17 cellular contexts compared by ENCODE assay signal in the genomic region with DNA sequence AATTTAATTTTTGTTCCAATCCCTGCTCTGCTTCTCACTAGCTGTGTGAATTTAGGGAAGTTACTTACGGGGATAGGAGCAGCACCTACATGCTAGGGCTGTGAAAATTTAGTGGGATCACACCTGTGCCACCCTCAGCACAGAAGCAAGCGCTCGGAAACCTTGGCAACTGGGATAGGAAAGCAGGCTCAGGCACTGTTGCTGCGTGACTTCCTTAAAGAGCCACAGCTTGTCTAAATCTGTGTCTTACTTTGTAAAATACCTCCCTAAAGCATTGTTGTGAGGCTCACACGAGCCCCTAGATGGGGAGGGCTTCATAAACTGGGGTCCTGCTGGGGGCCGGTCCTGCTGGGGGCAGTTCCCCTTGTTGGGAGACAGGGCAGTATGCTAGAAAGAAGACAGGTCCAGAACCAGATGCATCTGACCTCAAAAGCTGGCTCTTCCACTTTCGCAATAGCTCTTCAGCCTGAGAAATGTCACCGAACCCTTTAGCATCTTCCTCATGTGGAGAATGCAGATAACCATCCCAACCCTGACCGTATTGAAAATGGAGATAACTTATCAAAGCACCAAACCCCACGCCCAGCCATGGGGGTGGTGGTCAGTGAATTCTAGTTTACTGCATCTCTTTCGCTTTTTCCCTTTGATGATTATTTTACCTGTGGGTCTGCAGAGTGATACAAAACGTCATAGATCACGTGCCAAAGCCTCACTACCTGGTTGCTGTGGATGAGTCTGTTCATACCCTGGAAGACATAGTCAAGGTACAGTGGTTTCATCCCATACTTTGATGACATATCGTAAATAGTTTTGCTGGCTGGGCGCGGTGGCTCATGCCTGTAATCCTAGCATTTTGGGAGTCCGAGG. TPM values are rescaled to one million over a fixed set of nuclear protein-coding genes. Genes with fewer than 3 reads are reported as not detected.
"Had no signal": no experiment of that assay in that cellular context is flagged by ENCODE, and none has a peak within 500 bp of the region (broad histone marks: within the 10 kb centered on the region; RNA-seq: fewer than 3 reads in every experiment).

No MANE protein-coding gene starts in this region.

- H3K9me3 Mint-ChIP-seq: activated CD4-positive, alpha-beta T cell treated with anti-CD3 and anti-CD28 coated beads, Interleukin-2, amount 10 ng/mL, durations not matched to agents 7 days and 5 days; activated naive CD4-positive, alpha-beta T cell treated with anti-CD3 and anti-CD28 coated beads for 36 hours; activated naive CD8-positive, alpha-beta T cell treated with anti-CD3 and anti-CD28 coated beads, Interleukin-2, amount 50 U/mL, for 24 hours; activated T-helper 17 cell treated with anti-CD3 and anti-CD28 coated beads, Interleukin-2, amount 50 U/mL, for 72 hours; neural progenitor cell; stimulated activated effector memory CD8-positive, alpha-beta T cell treated with anti-CD3 and anti-CD28 coated beads, Interleukin-12 subunit alpha, Interleukin-12 subunit beta, amount 100 ng/mL, for 72 hours had no signal

- ATAC-seq: activated naive CD8-positive, alpha-beta T cell treated with anti-CD3 and anti-CD28 coated beads, Interleukin-2, amount 50 U/mL, for 24 hours; activated T-helper 17 cell treated with anti-CD3 and anti-CD28 coated beads, Interleukin-2, amount 50 U/mL, for 72 hours; left colon; stimulated activated effector memory CD8-positive, alpha-beta T cell treated with anti-CD3 and anti-CD28 coated beads, Interleukin-12 subunit alpha, Interleukin-12 subunit beta, amount 100 ng/mL, for 72 hours; T-helper 17 cell had no signal

- H3K27me3 Mint-ChIP-seq: activated CD4-positive, alpha-beta T cell treated with anti-CD3 and anti-CD28 coated beads, Interleukin-2, amount 10 ng/mL, durations not matched to agents 7 days and 5 days had no signal

- H3K9me3 ChIP-seq: ascending aorta, uterus had no signal

- H3K4me2 ChIP-seq: neural progenitor cell had no signal

- H3K4me3 ChIP-seq: ascending aorta, neural progenitor cell, uterus had no signal

- H3K36me3 ChIP-seq: ascending aorta, neural progenitor cell, uterus had no signal

- H3K27ac Mint-ChIP-seq: activated CD4-positive, alpha-beta T cell treated with anti-CD3 and anti-CD28 coated beads, Interleukin-2, amount 10 ng/mL, durations not matched to agents 7 days and 5 days; activated naive CD4-positive, alpha-beta T cell treated with anti-CD3 and anti-CD28 coated beads for 36 hours; activated naive CD8-positive, alpha-beta T cell treated with anti-CD3 and anti-CD28 coated beads, Interleukin-2, amount 50 U/mL, for 24 hours; activated T-helper 17 cell treated with anti-CD3 and anti-CD28 coated beads, Interleukin-2, amount 50 U/mL, for 72 hours; stimulated activated effector memory CD8-positive, alpha-beta T cell treated with anti-CD3 and anti-CD28 coated beads, Interleukin-12 subunit alpha, Interleukin-12 subunit beta, amount 100 ng/mL, for 72 hours; T-helper 17 cell had no signal

- H3K4me3 Mint-ChIP-seq: activated CD4-positive, alpha-beta T cell treated with anti-CD3 and anti-CD28 coated beads, Interleukin-2, amount 10 ng/mL, durations not matched to agents 7 days and 5 days; activated naive CD4-positive, alpha-beta T cell treated with anti-CD3 and anti-CD28 coated beads for 36 hours; activated naive CD8-positive, alpha-beta T cell treated with anti-CD3 and anti-CD28 coated beads, Interleukin-2, amount 50 U/mL, for 24 hours; activated T-helper 17 cell treated with anti-CD3 and anti-CD28 coated beads, Interleukin-2, amount 50 U/mL, for 72 hours; neural progenitor cell; stimulated activated effector memory CD8-positive, alpha-beta T cell treated with anti-CD3 and anti-CD28 coated beads, Interleukin-12 subunit alpha, Interleukin-12 subunit beta, amount 100 ng/mL, for 72 hours; T-helper 17 cell had no signal

- H3K4me1 ChIP-seq: neural progenitor cell, uterus had no signal

- H3K4me1 Mint-ChIP-seq: activated CD4-positive, alpha-beta T cell treated with anti-CD3 and anti-CD28 coated beads, Interleukin-2, amount 10 ng/mL, durations not matched to agents 7 days and 5 days; activated naive CD8-positive, alpha-beta T cell treated with anti-CD3 and anti-CD28 coated beads, Interleukin-2, amount 50 U/mL, for 24 hours; activated T-helper 17 cell treated with anti-CD3 and anti-CD28 coated beads, Interleukin-2, amount 50 U/mL, for 72 hours; stimulated activated effector memory CD8-positive, alpha-beta T cell treated with anti-CD3 and anti-CD28 coated beads, Interleukin-12 subunit alpha, Interleukin-12 subunit beta, amount 100 ng/mL, for 72 hours; T-helper 17 cell had no signal

- H3K27ac ChIP-seq: ascending aorta, neural progenitor cell, uterus had no signal

- DNase-seq: activated CD4-positive, alpha-beta T cell treated with anti-CD3 and anti-CD28 coated beads, Interleukin-2, amount 10 ng/mL, durations not matched to agents 7 days and 5 days; activated naive CD4-positive, alpha-beta T cell treated with anti-CD3 and anti-CD28 coated beads for 36 hours; activated naive CD8-positive, alpha-beta T cell treated with anti-CD3 and anti-CD28 coated beads, Interleukin-2, amount 50 U/mL, for 24 hours; activated T-cell treated with anti-CD3 and anti-CD28 coated beads for 4 hours; left colon; midbrain; retina; T-helper 17 cell; uterus had no signal

- H2AFZ ChIP-seq: neural progenitor cell had no signal

- H3K27me3 ChIP-seq: ascending aorta, neural progenitor cell, uterus had no signal

- H3K36me3 Mint-ChIP-seq: neural progenitor cell; stimulated activated effector memory CD8-positive, alpha-beta T cell treated with anti-CD3 and anti-CD28 coated beads, Interleukin-12 subunit alpha, Interleukin-12 subunit beta, amount 100 ng/mL, for 72 hours had no signal

- H3K9ac ChIP-seq: neural progenitor cell had no signal

- FAIRE-seq: bronchial epithelial cell, colon, islet of Langerhans, TTC549 had no signal

RNA-seq across cellular contexts. Expression of a gene that starts 54.1 kb away (rescaled TPM):
- total RNA-seq: ascending aorta, T-helper 17 cell had no signal
